Comparison of ENCODE assay signal across 8 cellular contexts in the genomic region with DNA sequence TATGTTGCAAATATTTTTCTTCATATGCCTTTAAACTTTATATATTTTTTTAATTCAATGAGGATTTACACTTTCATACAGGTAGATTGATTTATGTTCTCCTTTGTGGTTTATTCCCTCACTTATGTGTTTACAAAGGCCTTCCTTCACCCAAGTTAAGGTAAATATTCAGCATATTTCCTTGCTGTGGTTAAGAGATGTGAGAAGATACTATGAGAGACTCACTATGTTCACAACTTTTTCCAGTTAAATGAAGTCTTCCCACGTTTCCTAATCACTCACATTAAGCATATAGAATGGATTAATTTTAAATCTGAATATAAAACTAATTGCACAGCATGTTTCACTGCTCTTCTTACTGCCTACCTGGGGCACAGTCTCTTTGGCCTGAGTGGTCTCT. TPM values are rescaled to one million over a fixed set of nuclear protein-coding genes. Genes with fewer than 3 reads are reported as not detected.
DNase-seq lines count a peak whose midpoint lies in the region; ATAC-seq and TF ChIP-seq lines count a peak whose summit lies in the region.

No MANE protein-coding gene starts in this region.

- H3K27ac Mint-ChIP-seq in MCF 10A (ENCODE audit: low read depth, unreplicated experiment) = peak overlapping the region; percentile 71

- no peaks in the 10 kb centered on the region for H3K27me3 ChIP-seq in AG04450 (ENCODE audit: control insufficient read depth, insufficient read depth, low read length)
- no peaks in the 10 kb centered on the region for H3K27me3 ChIP-seq in mucosa of rectum (ENCODE audit: control insufficient read depth in 2 of 2, insufficient read depth in 2 of 2, low read length in 2 of 2)

- H3K36me3 ChIP-seq in mucosa of rectum (ENCODE audit: control insufficient read depth in 2 of 2, insufficient read depth in 2 of 2, low read length in 2 of 2) = no peaks in the 10 kb centered on the region

- CTCF ChIA-PET in AG04450 (lab: Charles Lee) (interaction anchor here (0.9 kb wide), 1 partner anchor 47 kb away, joined by 5 read pairs; no protein-coding TSS in a partner anchor), MCF 10A (lab: Yijun Ruan, JAX) (interaction anchor here (0.8 to 3.4 kb wide), 6 partner anchors 11 to 58 kb away, joined by 3 to 21 read pairs (median 4); no protein-coding TSS in a partner anchor)

- peak overlapping the region; percentile 81 for H3K4me3 Mint-ChIP-seq in MCF 10A (ENCODE audit: unreplicated experiment)

- H3K4me1 Mint-ChIP-seq in MCF 10A (ENCODE audit: insufficient read depth, unreplicated experiment) = peaks cover 8% of the 10 kb centered on the region

- ATAC-seq in HG03432 (IDR thresholded peaks at IDR 0.05; ENCODE audit: unreplicated experiment) = peak; percentile 1

- H3K9me3 ChIP-seq in AG04450 (ENCODE audit: control insufficient read depth, insufficient read depth, low read length) (no peaks in the 10 kb centered on the region; the same call in 1 of the 2 replicates), mucosa of rectum (ENCODE audit: control insufficient read depth in 2 of 2, low read length in 2 of 2) (no peaks in the 10 kb centered on the region)

- no TSS peak for BruUV-seq in MCF 10A (replicated peaks; lab: Mats Ljungman, UMichigan)

- POLR2A ChIA-PET in AG04450 (lab: Yijun Ruan, JAX) (interaction anchor here (0.6 to 1.1 kb wide), 3 partner anchors 20 to 33 kb away, joined by 3 to 6 read pairs (median 6); partner anchors contain the start of gene XRCC5), MCF 10A (lab: Yijun Ruan, JAX) (interaction anchor here (0.6 to 3.6 kb wide), 6 partner anchors 9 to 770 kb away, joined by 3 to 37 read pairs (median 4); partner anchors contain the start of gene XRCC5)

- intact Hi-C loops in MCF 10A (cut with micrococcal nuclease) = loop anchor here (2.0 kb wide), 1 partner anchor 28 kb away; the partner anchor contains the start of gene XRCC5

- no peaks in the 10 kb centered on the region for H3K9me3 Mint-ChIP-seq in MCF 10A (ENCODE audit: unreplicated experiment)

- TF ChIP-seq CTCF in AG04450 (IDR thresholded peaks at IDR 0.05; ENCODE audit: low read depth, low read length) (no peak), MCF 10A (IDR thresholded peaks at IDR 0.05; ENCODE audit: unreplicated experiment) (no peak)

- H3K4me1 ChIP-seq in mucosa of rectum (ENCODE audit: control insufficient read depth in 2 of 2, insufficient read depth in 2 of 2, low read length in 2 of 2) = peaks cover 11 to 12% of the 10 kb centered on the region in 2 donors

- peak overlapping the region; percentile 77 to 87 for H3K9ac ChIP-seq in mucosa of rectum (ENCODE audit: low read depth in 1 of 2, low read length in 2 of 2)

- H3K27ac ChIP-seq in AG04450 (ENCODE audit: low read depth, low read length) = no peak overlapping the region
- peak overlapping the region; percentile 56 to 58 for H3K27ac ChIP-seq in mucosa of rectum (ENCODE audit: low read depth in 2 of 2, low read length in 2 of 2)

- peaks cover 4% of the 10 kb centered on the region for H3K36me3 Mint-ChIP-seq in MCF 10A (ENCODE audit: insufficient read depth, unreplicated experiment)

- no peaks in the 10 kb centered on the region for H3K27me3 Mint-ChIP-seq in MCF 10A (ENCODE audit: insufficient read depth, unreplicated experiment)

- DNase-seq in AG04450 (ENCODE audit: low read depth, low spot score) = no peak
- peak; percentile 6 for DNase-seq in MCF 10A (ENCODE audit: unreplicated experiment)
- no peak for DNase-seq in germinal center (ENCODE audit: low spot score)
- DNase-seq in CD1c-positive myeloid dendritic cell (ENCODE audit: extremely low spot score) = no peak
- DNase-seq in SW480 (ENCODE audit: low spot score) = no peak
- no peak for DNase-seq in NCI-H510A treated with DMSO at 0.1 percent for 48 hours (lab: John Stamatoyannopoulos, UW)

- peak overlapping the region; percentile 89 for H3K4me3 ChIP-seq in AG04450 (ENCODE audit: low read depth, low read length)
- H3K4me3 ChIP-seq in mucosa of rectum (ENCODE audit: low read length in 2 of 2) = peak overlapping the region; percentile 87 to 96

RNA-seq across cellular contexts. Expression of gene PECR, which starts 0.6 kb away (rescaled TPM):
- polyA plus RNA-seq in AG04450 (2011; rRNA removed) = 12.7 and 16.7 TPM in 2 replicates
- polyA minus RNA-seq in AG04450 (2011; rRNA and poly(A)+ RNA removed) = 6.7 and 12.0 TPM in 2 replicates
- 8.3 and 20.0 TPM in 2 replicates for total RNA-seq in MCF 10A (2022)

RNA-seq across cellular contexts. Expression of gene TMEM169, which starts 0.7 kb away (rescaled TPM):
- polyA plus RNA-seq in AG04450 (2011; rRNA removed) = 0.16 and 0.35 TPM in 2 replicates
- polyA minus RNA-seq in AG04450 (2011; rRNA and poly(A)+ RNA removed) = 0.30 and 0.41 TPM in 2 replicates
- 0.25 and 0.35 TPM in 2 replicates for total RNA-seq in MCF 10A (2022)

RNA-seq across cellular contexts. Expression of gene XRCC5, which starts 28.1 kb away (rescaled TPM):
- polyA plus RNA-seq in AG04450 (2011; rRNA removed) = 427 and 471 TPM in 2 replicates
- 378 and 632 TPM in 2 replicates for polyA minus RNA-seq in AG04450 (2011; rRNA and poly(A)+ RNA removed)
- total RNA-seq in MCF 10A (2022) = 159 and 198 TPM in 2 replicates
